28 cellular contexts compared by ENCODE assay signal in the genomic region with DNA sequence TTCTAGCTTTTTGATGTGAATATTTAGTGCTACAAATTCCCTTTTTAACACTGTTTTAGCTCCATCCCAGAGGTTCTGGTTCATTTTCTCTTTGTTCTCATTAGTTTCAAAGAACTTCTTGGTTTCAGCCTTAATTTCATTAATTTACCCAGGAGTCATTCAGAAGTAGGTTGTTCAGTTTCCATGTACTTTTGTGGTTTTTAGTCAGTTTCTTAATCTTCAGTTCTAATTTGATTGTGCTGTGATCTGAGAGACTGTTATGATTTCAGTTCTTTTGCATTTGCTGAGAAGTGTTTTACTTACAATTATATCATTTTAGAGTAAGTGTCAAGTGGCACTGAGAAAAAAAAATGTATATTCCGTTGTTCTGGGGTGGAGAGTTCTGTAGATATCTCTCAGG.
"Had no signal": no experiment of that assay in that cellular context is flagged by ENCODE, and none has a peak within 500 bp of the region (broad histone marks: within the 10 kb centered on the region; RNA-seq: fewer than 3 reads in every experiment).

No MANE protein-coding gene starts in this region.

- FAIRE-seq: bronchial epithelial cell, colon, kidney had no signal

- H3K4me1 ChIP-seq: esophagus muscularis mucosa, foreskin keratinocyte, heart left ventricle, uterus had no signal

- H3K27me3 ChIP-seq: esophagus muscularis mucosa, heart left ventricle, uterus had no signal

- H3K9me3 ChIP-seq: esophagus muscularis mucosa, uterus had no signal

- H3K27ac Mint-ChIP-seq: activated CD4-positive, alpha-beta memory T cell treated with anti-CD3 and anti-CD28 coated beads, Interleukin-2, amount 10 ng/mL, durations not matched to agents 7 days and 5 days; activated CD4-positive, alpha-beta T cell treated with anti-CD3 and anti-CD28 coated beads, Interleukin-2, amount 10 ng/mL, durations not matched to agents 24 days and 14 days; activated CD8-positive, alpha-beta memory T cell treated with anti-CD3 and anti-CD28 coated beads, Interleukin-2, amount 10 ng/mL, durations not matched to agents 7 days and 5 days; memory B cell; T-cell; type B pancreatic cell had no signal

- ATAC-seq: activated CD8-positive, alpha-beta memory T cell treated with anti-CD3 and anti-CD28 coated beads, Interleukin-2, amount 10 ng/mL, durations not matched to agents 7 days and 5 days; foreskin keratinocyte; heart left ventricle; left colon; naive thymus-derived CD4-positive, alpha-beta T cell; right cardiac atrium; T-cell had no signal

- H3K27ac ChIP-seq: esophagus muscularis mucosa, foreskin keratinocyte, heart left ventricle, uterus, VCaP had no signal

- H3K4me1 Mint-ChIP-seq: memory B cell had no signal

- H3K36me3 ChIP-seq: esophagus muscularis mucosa, heart left ventricle, uterus had no signal

- H3K9me3 Mint-ChIP-seq: memory B cell had no signal

- H3K27me3 Mint-ChIP-seq: activated CD8-positive, alpha-beta memory T cell treated with anti-CD3 and anti-CD28 coated beads, Interleukin-2, amount 10 ng/mL, durations not matched to agents 7 days and 5 days; memory B cell; T-cell had no signal

- H3K36me3 Mint-ChIP-seq: memory B cell, T-cell, type B pancreatic cell had no signal

- DNase-seq: activated CD4-positive, alpha-beta memory T cell treated with anti-CD3 and anti-CD28 coated beads, Interleukin-2, amount 10 ng/mL, durations not matched to agents 7 days and 5 days; activated CD4-positive, alpha-beta T cell treated with anti-CD3 and anti-CD28 coated beads, Interleukin-2, amount 10 ng/mL, durations not matched to agents 24 days and 14 days; activated CD8-positive, alpha-beta memory T cell treated with anti-CD3 and anti-CD28 coated beads, Interleukin-2, amount 10 ng/mL, durations not matched to agents 7 days and 5 days; activated gamma-delta T cell treated with Interleukin-2 at 50 U/mL for 16 hours; activated naive CD4-positive, alpha-beta T cell treated with anti-CD3 and anti-CD28 coated beads, Interleukin-2, amount 50 U/mL, for 16 hours; anterior cingulate cortex; dermis blood vessel endothelial cell; effector CD4-positive, alpha-beta T cell; foreskin keratinocyte; heart left ventricle; hypothalamus; immature natural killer cell; kidney; left colon; midbrain; naive thymus-derived CD4-positive, alpha-beta T cell; right cardiac atrium; stimulated activated CD4-positive, alpha-beta T cell treated with anti-CD3 and anti-CD28 coated beads, Interleukin-15, amount 100 ng/mL, for 24 hours; stimulated activated naive CD4-positive, alpha-beta T cell treated with Interleukin-2 at 50 U/mL for 16 hours; substantia nigra; T-cell; uterus had no signal

- H3K4me3 Mint-ChIP-seq: activated CD4-positive, alpha-beta memory T cell treated with anti-CD3 and anti-CD28 coated beads, Interleukin-2, amount 10 ng/mL, durations not matched to agents 7 days and 5 days; activated CD4-positive, alpha-beta T cell treated with anti-CD3 and anti-CD28 coated beads, Interleukin-2, amount 10 ng/mL, durations not matched to agents 24 days and 14 days; activated CD8-positive, alpha-beta memory T cell treated with anti-CD3 and anti-CD28 coated beads, Interleukin-2, amount 10 ng/mL, durations not matched to agents 7 days and 5 days; immature natural killer cell; memory B cell; T-cell; type B pancreatic cell had no signal

- H3K4me3 ChIP-seq: esophagus muscularis mucosa, heart left ventricle, uterus had no signal
